ENCODE assay signal across 29 cellular contexts in genomic region chr11:110336054-110336453, GRCh38.
"Had no signal": no experiment of that assay in that cellular context is flagged by ENCODE, and none has a peak within 500 bp of the region (broad histone marks: within the 10 kb centered on the region; RNA-seq: fewer than 3 reads in every experiment).

No MANE protein-coding gene starts in this region.

- H3K4me3 Mint-ChIP-seq: activated CD4-positive, alpha-beta memory T cell treated with anti-CD3 and anti-CD28 coated beads, Interleukin-2, amount 10 ng/mL, durations not matched to agents 7 days and 5 days; activated CD4-positive, alpha-beta T cell treated with anti-CD3 and anti-CD28 coated beads for 36 hours; activated CD4-positive, alpha-beta T cell treated with anti-CD3 and anti-CD28 coated beads, Interleukin-2, amount 10 ng/mL, durations not matched to agents 7 days and 5 days; activated naive CD8-positive, alpha-beta T cell; activated T-cell treated with anti-CD3 and anti-CD28 coated beads, Interleukin-2, amount 50 U/mL, for 24 hours; activated T-cell treated with anti-CD3 and anti-CD28 coated beads, Interleukin-2, amount 50 U/mL, for 72 hours; effector memory CD8-positive, alpha-beta T cell had no signal

- DNase-seq: activated CD4-positive, alpha-beta memory T cell treated with anti-CD3 and anti-CD28 coated beads, Interleukin-2, amount 10 ng/mL, durations not matched to agents 7 days and 5 days; activated CD4-positive, alpha-beta T cell treated with anti-CD3 and anti-CD28 coated beads for 36 hours; activated CD4-positive, alpha-beta T cell treated with anti-CD3 and anti-CD28 coated beads, Interleukin-2, amount 10 ng/mL, durations not matched to agents 7 days and 5 days; activated CD4-positive, alpha-beta T cell treated with anti-CD3 and anti-CD28 coated beads, Interleukin-2, amount 50 U/mL, for 4 hours; activated CD4-positive, CD25-positive, alpha-beta regulatory T cell; activated CD4-positive, CD25-positive, alpha-beta regulatory T cell treated with anti-CD3 and anti-CD28 coated beads, Interleukin-2, amount 50 U/mL, for 72 hours; activated CD8-positive, alpha-beta memory T cell treated with anti-CD3 and anti-CD28 coated beads, Interleukin-2, amount 50 U/mL, for 48 hours; activated effector memory CD4-positive, alpha-beta T cell treated with Interleukin-2 at 50 U/mL for 16 hours; activated gamma-delta T cell treated with Interleukin-2 at 50 U/mL for 16 hours; activated naive CD4-positive, alpha-beta T cell treated with anti-CD3 and anti-CD28 coated beads, Interleukin-2, amount 50 U/mL, for 16 hours; activated naive CD4-positive, alpha-beta T cell treated with Interleukin-2 at 50 U/mL for 16 hours; activated T-cell treated with anti-CD3 and anti-CD28 coated beads for 4 hours; activated T-cell treated with anti-CD3 and anti-CD28 coated beads, Interleukin-2, amount 50 U/mL, for 24 hours; activated T-cell treated with anti-CD3 and anti-CD28 coated beads, Interleukin-2, amount 50 U/mL, for 72 hours; amniotic stem cell; aorta; body of pancreas; caudate nucleus; cortex of kidney; dermis blood vessel endothelial cell; effector CD4-positive, alpha-beta T cell; effector memory CD8-positive, alpha-beta T cell; erythroblast; foreskin keratinocyte; heart right ventricle; T-helper 2 cell had no signal

- H3K9me3 Mint-ChIP-seq: activated T-cell treated with anti-CD3 and anti-CD28 coated beads, Interleukin-2, amount 50 U/mL, for 24 hours; effector memory CD8-positive, alpha-beta T cell had no signal

- H3K27ac Mint-ChIP-seq: activated CD4-positive, alpha-beta memory T cell treated with anti-CD3 and anti-CD28 coated beads, Interleukin-2, amount 10 ng/mL, durations not matched to agents 7 days and 5 days; activated CD4-positive, alpha-beta T cell treated with anti-CD3 and anti-CD28 coated beads for 36 hours; activated CD4-positive, alpha-beta T cell treated with anti-CD3 and anti-CD28 coated beads, Interleukin-2, amount 10 ng/mL, durations not matched to agents 7 days and 5 days; activated naive CD8-positive, alpha-beta T cell; activated T-cell treated with anti-CD3 and anti-CD28 coated beads, Interleukin-2, amount 50 U/mL, for 24 hours; activated T-cell treated with anti-CD3 and anti-CD28 coated beads, Interleukin-2, amount 50 U/mL, for 72 hours had no signal

- H3K27me3 Mint-ChIP-seq: activated CD4-positive, alpha-beta memory T cell treated with anti-CD3 and anti-CD28 coated beads, Interleukin-2, amount 10 ng/mL, durations not matched to agents 7 days and 5 days; activated CD4-positive, alpha-beta T cell treated with anti-CD3 and anti-CD28 coated beads for 36 hours; activated CD4-positive, alpha-beta T cell treated with anti-CD3 and anti-CD28 coated beads, Interleukin-2, amount 10 ng/mL, durations not matched to agents 7 days and 5 days; activated naive CD8-positive, alpha-beta T cell; activated T-cell treated with anti-CD3 and anti-CD28 coated beads, Interleukin-2, amount 50 U/mL, for 24 hours; effector memory CD8-positive, alpha-beta T cell had no signal

- H3K9me3 ChIP-seq: body of pancreas, esophagus muscularis mucosa, gastroesophageal sphincter had no signal

- H3K4me1 ChIP-seq: esophagus muscularis mucosa, gastroesophageal sphincter had no signal

- H3K27ac ChIP-seq: body of pancreas, esophagus muscularis mucosa, foreskin keratinocyte, gastroesophageal sphincter, heart right ventricle had no signal

- H3K36me3 ChIP-seq: esophagus muscularis mucosa, gastroesophageal sphincter, heart right ventricle had no signal

- H3K36me3 Mint-ChIP-seq: activated naive CD8-positive, alpha-beta T cell had no signal

- ATAC-seq: activated CD4-positive, alpha-beta T cell treated with anti-CD3 and anti-CD28 coated beads for 36 hours; activated T-cell treated with anti-CD3 and anti-CD28 coated beads, Interleukin-2, amount 50 U/mL, for 72 hours; body of pancreas; effector memory CD8-positive, alpha-beta T cell; foreskin keratinocyte; gastroesophageal sphincter; heart right ventricle had no signal

- H3K4me3 ChIP-seq: body of pancreas, esophagus muscularis mucosa, gastroesophageal sphincter, heart right ventricle had no signal
